ENCODE assay signal across 2 cellular contexts in genomic region chr2:101998556-101999121, GRCh38.
TF ChIP-seq lines count a peak whose summit lies in the region.

No MANE protein-coding gene starts in this region.

TF ChIP-seq in HCT116, 20 proteins besides CTCF, POLR2A, EP300 and RAD21 (continued from another document):
- TF ChIP-seq, protein P1, sequence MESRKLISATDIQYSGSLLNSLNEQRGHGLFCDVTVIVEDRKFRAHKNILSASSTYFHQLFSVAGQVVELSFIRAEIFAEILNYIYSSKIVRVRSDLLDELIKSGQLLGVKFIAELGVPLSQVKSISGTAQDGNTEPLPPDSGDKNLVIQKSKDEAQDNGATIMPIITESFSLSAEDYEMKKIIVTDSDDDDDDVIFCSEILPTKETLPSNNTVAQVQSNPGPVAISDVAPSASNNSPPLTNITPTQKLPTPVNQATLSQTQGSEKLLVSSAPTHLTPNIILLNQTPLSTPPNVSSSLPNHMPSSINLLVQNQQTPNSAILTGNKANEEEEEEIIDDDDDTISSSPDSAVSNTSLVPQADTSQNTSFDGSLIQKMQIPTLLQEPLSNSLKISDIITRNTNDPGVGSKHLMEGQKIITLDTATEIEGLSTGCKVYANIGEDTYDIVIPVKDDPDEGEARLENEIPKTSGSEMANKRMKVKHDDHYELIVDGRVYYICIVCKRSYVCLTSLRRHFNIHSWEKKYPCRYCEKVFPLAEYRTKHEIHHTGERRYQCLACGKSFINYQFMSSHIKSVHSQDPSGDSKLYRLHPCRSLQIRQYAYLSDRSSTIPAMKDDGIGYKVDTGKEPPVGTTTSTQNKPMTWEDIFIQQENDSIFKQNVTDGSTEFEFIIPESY (IDR thresholded peaks at IDR 0.05; ENCODE audit: extremely low read depth, insufficient replicate concordance, low read length), result no peak
- TF ChIP-seq, protein P2, sequence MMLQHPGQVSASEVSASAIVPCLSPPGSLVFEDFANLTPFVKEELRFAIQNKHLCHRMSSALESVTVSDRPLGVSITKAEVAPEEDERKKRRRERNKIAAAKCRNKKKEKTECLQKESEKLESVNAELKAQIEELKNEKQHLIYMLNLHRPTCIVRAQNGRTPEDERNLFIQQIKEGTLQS (IDR thresholded peaks at IDR 0.05), result no peak
- TF ChIP-seq YY1 (IDR thresholded peaks at IDR 0.05; ENCODE audit: extremely low read depth, insufficient replicate concordance, low read depth, low read length) (no peak), EZH2 (IDR thresholded peaks at IDR 0.05) (no peak), MAX (IDR thresholded peaks at IDR 0.05) (no peak), FOSL1 (IDR thresholded peaks at IDR 0.05; ENCODE audit: low read depth) (no peak), SRF (IDR thresholded peaks at IDR 0.05; ENCODE audit: low read depth) (no peak), ELF1 (IDR thresholded peaks at IDR 0.05; ENCODE audit: borderline replicate concordance, low read depth) (no peak), POLR2AphosphoS5 (IDR thresholded peaks at IDR 0.05; ENCODE audit: low read depth, low read length) (no peak)

TF ChIP-seq in WTC11, 78 proteins besides CTCF, POLR2A, EP300 and RAD21 (continued from another document):
- TF ChIP-seq ARID4B (CRISPR knock-in tag; IDR thresholded peaks at IDR 0.05; ENCODE audit: borderline replicate concordance), result no peak
- TF ChIP-seq FOXP1 (CRISPR knock-in tag; IDR thresholded peaks at IDR 0.05; ENCODE audit: borderline replicate concordance), result no peak
- TF ChIP-seq PRRX2 (CRISPR knock-in tag; IDR thresholded peaks at IDR 0.05), result no peak
- TF ChIP-seq, protein P3, sequence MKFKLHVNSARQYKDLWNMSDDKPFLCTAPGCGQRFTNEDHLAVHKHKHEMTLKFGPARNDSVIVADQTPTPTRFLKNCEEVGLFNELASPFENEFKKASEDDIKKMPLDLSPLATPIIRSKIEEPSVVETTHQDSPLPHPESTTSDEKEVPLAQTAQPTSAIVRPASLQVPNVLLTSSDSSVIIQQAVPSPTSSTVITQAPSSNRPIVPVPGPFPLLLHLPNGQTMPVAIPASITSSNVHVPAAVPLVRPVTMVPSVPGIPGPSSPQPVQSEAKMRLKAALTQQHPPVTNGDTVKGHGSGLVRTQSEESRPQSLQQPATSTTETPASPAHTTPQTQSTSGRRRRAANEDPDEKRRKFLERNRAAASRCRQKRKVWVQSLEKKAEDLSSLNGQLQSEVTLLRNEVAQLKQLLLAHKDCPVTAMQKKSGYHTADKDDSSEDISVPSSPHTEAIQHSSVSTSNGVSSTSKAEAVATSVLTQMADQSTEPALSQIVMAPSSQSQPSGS (CRISPR knock-in tag; IDR thresholded peaks at IDR 0.05; ENCODE audit: borderline replicate concordance, low read depth), result no peak
- TF ChIP-seq NFYB (CRISPR knock-in tag; conservative IDR thresholded peaks at IDR 0.05; ENCODE audit: low read depth), result no peak
- no peak for TF ChIP-seq HMGXB4 (CRISPR knock-in tag; IDR thresholded peaks at IDR 0.05)
- TF ChIP-seq ZSCAN18 (CRISPR knock-in tag; IDR thresholded peaks at IDR 0.05), result no peak
